ENCODE assay signal across 15 cellular contexts in the genomic region with DNA sequence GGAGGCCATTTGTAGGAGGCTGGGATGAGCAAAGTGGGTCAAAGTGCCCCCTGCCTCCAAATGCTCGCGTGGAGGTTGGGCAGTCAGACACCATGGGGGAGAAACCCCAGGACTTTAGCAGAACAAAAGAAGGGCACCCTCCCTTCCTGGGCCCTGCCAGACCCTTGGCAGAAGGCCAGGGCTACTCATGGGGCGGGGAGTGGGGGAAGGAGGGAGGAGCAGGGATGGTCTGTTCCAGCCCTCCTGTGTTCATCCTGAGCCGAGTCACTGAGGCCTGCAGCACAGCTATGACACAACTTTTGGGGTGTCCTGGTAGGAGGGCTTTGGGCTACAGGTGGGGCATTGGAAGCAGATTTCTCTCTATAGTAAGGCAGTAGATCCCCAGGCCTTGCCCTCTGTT. TPM values are rescaled to one million over a fixed set of nuclear protein-coding genes. Genes with fewer than 3 reads are reported as not detected.
"Had no signal": no experiment of that assay in that cellular context is flagged by ENCODE, and none has a peak within 500 bp of the region (broad histone marks: within the 10 kb centered on the region; RNA-seq: fewer than 3 reads in every experiment).

No MANE protein-coding gene starts in this region.

RNA-seq across cellular contexts. Expression of a gene that starts 24.9 kb away (rescaled TPM):
- total RNA-seq: activated B cell treated with CpG ODN at 0.5 μM for 24 hours; activated CD8-positive, alpha-beta T cell treated with anti-CD3 and anti-CD28 coated beads for 36 hours; activated T-cell treated with anti-CD3 and anti-CD28 coated beads, Interleukin-2, amount 50 U/mL, for 4 hours; activated T-helper 17 cell treated with anti-CD3 and anti-CD28 coated beads, Interleukin-2, amount 50 U/mL, for 72 hours; astrocyte; bronchial epithelial cell; cardiac septum; dermis blood vessel endothelial cell; esophagus squamous epithelium; fibroblast of lung; fibroblast of villous mesenchyme; T-helper 17 cell had no signal
- polyA plus RNA-seq: fibroblast of lung had no signal

RNA-seq across cellular contexts. Expression of a gene that starts 56.3 kb away (rescaled TPM):
- total RNA-seq: activated B cell treated with CpG ODN at 0.5 μM for 24 hours; activated CD8-positive, alpha-beta T cell treated with anti-CD3 and anti-CD28 coated beads for 36 hours; activated T-cell treated with anti-CD3 and anti-CD28 coated beads, Interleukin-2, amount 50 U/mL, for 4 hours; activated T-helper 17 cell treated with anti-CD3 and anti-CD28 coated beads, Interleukin-2, amount 50 U/mL, for 72 hours; astrocyte; bronchial epithelial cell; cardiac septum; cerebellum; dermis blood vessel endothelial cell; fibroblast of lung; fibroblast of villous mesenchyme; frontal cortex; T-helper 17 cell had no signal
- polyA plus RNA-seq: adipose tissue, fibroblast of lung had no signal
